Comparison of ENCODE assay signal across 8 cellular contexts in the genomic region with DNA sequence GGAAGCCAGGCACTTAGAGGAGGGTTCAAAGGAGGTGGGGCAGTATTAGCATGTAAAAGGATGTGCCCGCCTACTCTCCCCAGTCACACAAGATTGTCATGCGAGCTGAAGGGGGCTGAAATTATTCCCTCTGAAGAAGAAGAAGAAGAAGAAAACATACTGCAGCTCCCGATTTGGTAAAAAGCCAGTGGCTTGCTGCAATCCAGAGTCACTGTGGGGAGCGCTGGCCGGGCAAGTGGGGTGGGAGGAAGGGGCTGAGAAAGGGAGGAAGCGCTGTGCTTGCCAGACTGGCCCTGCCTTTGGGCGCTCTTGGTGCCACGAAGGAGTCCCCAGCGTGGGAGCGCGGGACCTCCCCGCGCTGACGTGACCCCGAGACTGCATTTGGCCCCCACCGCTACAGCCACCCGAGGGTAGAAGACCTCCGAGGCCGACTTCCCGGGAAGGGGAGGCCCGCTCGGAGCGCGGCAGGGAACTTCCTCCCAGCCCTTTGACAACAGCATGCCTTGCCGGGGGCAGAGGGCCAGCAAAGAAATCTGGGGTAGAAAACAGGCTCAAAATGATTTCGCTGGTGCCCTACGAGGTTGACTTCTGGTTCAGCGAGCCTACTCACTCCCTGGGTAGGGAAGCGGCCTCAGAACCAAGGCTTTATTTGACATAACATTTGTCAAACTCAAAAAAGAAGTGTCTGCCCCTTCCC.
DNase-seq lines count a peak whose midpoint lies in the region; ATAC-seq and TF ChIP-seq lines count a peak whose summit lies in the region.

No MANE protein-coding gene starts in this region.

- peaks cover 0 to 6% of the 10 kb centered on the region in 2 donors for H3K4me1 ChIP-seq in lung (ENCODE audit: control insufficient read depth in 2 of 2, insufficient read depth in 2 of 2, low read length in 2 of 2)
- peaks cover 16% of the 10 kb centered on the region for H3K4me1 ChIP-seq in thymus (ENCODE audit: control insufficient read depth, insufficient read depth, low read length)

- TF ChIP-seq CTCF in brain microvascular endothelial cell (IDR thresholded peaks at IDR 0.05; ENCODE audit: low read depth, low read length, missing control alignments): no peak
- no peak for TF ChIP-seq CTCF in lung (IDR thresholded peaks at IDR 0.05; ENCODE audit: control extremely low read depth, extremely low read depth)

- WGBS in lung, 2 donors: 2 to 3% methylated on average over 29 of the region's 29 CpGs
- WGBS in thymus: 1% methylated on average over 29 of the region's 29 CpGs

- ATAC-seq in lung (ENCODE audit: insufficient read depth, low FRiP score): peak; percentile 68
- no peak for ATAC-seq in GM19324 (IDR thresholded peaks at IDR 0.05; ENCODE audit: low FRiP score, unreplicated experiment)
- no peak for ATAC-seq in HG02981 (IDR thresholded peaks at IDR 0.05; ENCODE audit: unreplicated experiment)

- H3K27ac ChIP-seq in brain microvascular endothelial cell (no peak overlapping the region), lung (ENCODE audit: low read depth in 1 of 2, low read length in 1 of 2) (no peak overlapping the region), thymus (ENCODE audit: low read depth) (peak overlapping the region; percentile 94)

- in situ Hi-C loops in brain microvascular endothelial cell (cut with HindIII; ENCODE audit: low pct_ligation_motif_present, low sequenced_read_pairs): no loop called here

- H3K9me3 ChIP-seq in lung (ENCODE audit: control insufficient read depth in 2 of 2, insufficient read depth in 1 of 2, low read length in 1 of 2) (no peaks in the 10 kb centered on the region), thymus (ENCODE audit: control insufficient read depth) (no peaks in the 10 kb centered on the region)

- peak; percentile 4 for DNase-seq in AG08395 (ENCODE audit: low spot score)
- DNase-seq in Kasumi-1 (lab: John Stamatoyannopoulos, UW): peak; percentile 15 to 59
- no peak for DNase-seq in brain microvascular endothelial cell
- DNase-seq in lung (ENCODE audit: low spot score): no peak
- DNase-seq in OCI-M1 (lab: John Stamatoyannopoulos, UW): no peak

- H3K27me3 ChIP-seq in brain microvascular endothelial cell (replicated peaks): peaks cover 4% of the 10 kb centered on the region
- H3K27me3 ChIP-seq in lung (ENCODE audit: control insufficient read depth, insufficient read depth): no peaks in the 10 kb centered on the region
- peaks cover 2% of the 10 kb centered on the region for H3K27me3 ChIP-seq in thymus (ENCODE audit: control insufficient read depth, insufficient read depth)

- H3K36me3 ChIP-seq in brain microvascular endothelial cell (replicated peaks): no peaks in the 10 kb centered on the region
- H3K36me3 ChIP-seq in lung (ENCODE audit: control insufficient read depth in 2 of 2, insufficient read depth in 2 of 2, low read length in 2 of 2): no peaks in the 10 kb centered on the region
- H3K36me3 ChIP-seq in thymus (ENCODE audit: control insufficient read depth, insufficient read depth): no peaks in the 10 kb centered on the region

- H3K4me3 ChIP-seq in brain microvascular endothelial cell (ENCODE audit: low read depth, low read length) (peak overlapping the region; percentile 49), lung (peak overlapping the region; percentile 45), thymus (ENCODE audit: low read length) (peak overlapping the region; percentile 75)

Comparison
In these comparisons a context has a peak if more than half of its experiments do, and no peak if none do; other contexts are left out.
1. DNase-seq: peak in AG08395 (single experiment) and Kasumi-1 (2 of 2); none in brain microvascular endothelial cell (single experiment), lung (single experiment) and OCI-M1 (single experiment).
2. Peak in every context shown above with its lines, with median percentiles within 50 percentile points of each other: H3K4me3 ChIP-seq.